2 cellular contexts compared by ENCODE assay signal in genomic region chr7:101714097-101714496, GRCh38.
TF ChIP-seq lines count a peak whose summit lies in the region.

No MANE protein-coding gene starts in this region.

TF ChIP-seq in HepG2, 621 proteins besides CTCF, POLR2A, EP300 and RAD21:
- TF ChIP-seq ZNF768 (CRISPR knock-in tag; IDR thresholded peaks at IDR 0.05): peak; percentile 96
- peak; percentile 15; the same call in 1 of the 2 replicates for TF ChIP-seq TFDP1 (CRISPR knock-in tag; IDR thresholded peaks at IDR 0.05; ENCODE audit: borderline replicate concordance)
- no peak for TF ChIP-seq MEF2D (CRISPR knock-in tag; IDR thresholded peaks at IDR 0.05)

TF ChIP-seq in K562, 482 proteins besides CTCF, POLR2A, EP300 and RAD21 (continued from another document):
- TF ChIP-seq ZFP36 (IDR thresholded peaks at IDR 0.05; ENCODE audit: low read depth, low read length, partially characterized antibody): peak; percentile 60
- TF ChIP-seq GTF2E2 (tag; IDR thresholded peaks at IDR 0.05): no peak
- no peak for TF ChIP-seq E2F4 (CRISPR knock-in tag; IDR thresholded peaks at IDR 0.05; ENCODE audit: low read depth)
- no peak for TF ChIP-seq ZNF184 (CRISPR knock-in tag; IDR thresholded peaks at IDR 0.05)
- TF ChIP-seq ZNF224 (CRISPR knock-in tag; IDR thresholded peaks at IDR 0.05): no peak
- no peak for TF ChIP-seq CREB3 (tag; conservative IDR thresholded peaks at IDR 0.05; ENCODE audit: low read depth)
- TF ChIP-seq CC2D1A (IDR thresholded peaks at IDR 0.05): no peak
- TF ChIP-seq KDM1A (IDR thresholded peaks at IDR 0.05): peak in 1 of 2 experiments; percentile 34; a peak in 1 of 4 replicates
- no peak for TF ChIP-seq SIRT6 (IDR thresholded peaks at IDR 0.05; ENCODE audit: low read depth, low read length)
- no peak for TF ChIP-seq ZNF3 (CRISPR knock-in tag; IDR thresholded peaks at IDR 0.05)
- TF ChIP-seq BCOR (IDR thresholded peaks at IDR 0.05): peak; percentile 56; the same call in 1 of the 2 replicates
- no peak for TF ChIP-seq ZBTB40 (IDR thresholded peaks at IDR 0.05)
- no peak for TF ChIP-seq ZBTB40 (CRISPR knock-in tag; IDR thresholded peaks at IDR 0.05)
- TF ChIP-seq ZBTB7A (IDR thresholded peaks at IDR 0.05; ENCODE audit: borderline replicate concordance, control insufficient read depth, low read depth, low read length): no peak
